ENCODE assay signal across 17 cellular contexts in the genomic region with DNA sequence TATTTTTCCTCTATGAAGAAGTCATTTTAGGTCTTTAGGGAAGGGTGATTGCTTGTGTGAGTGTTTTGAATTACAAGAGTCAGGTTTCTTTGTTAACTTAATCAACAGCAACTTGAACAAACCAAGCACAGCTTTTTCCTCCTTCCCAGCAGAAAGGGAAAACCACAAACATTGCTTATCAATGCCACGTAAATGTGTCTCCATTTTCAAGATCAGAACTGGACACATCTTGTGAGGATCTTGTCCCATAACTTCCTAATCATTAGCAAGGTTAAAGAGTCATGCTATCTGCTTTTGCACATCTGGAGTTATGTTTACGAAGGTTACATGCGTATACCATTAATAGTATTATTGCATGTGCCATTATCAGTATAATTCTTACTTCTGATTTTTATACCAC.
A peak's percentile ranks its signal among the peaks of the same experiment; 100 is the strongest.
DNase-seq lines count a peak whose midpoint lies in the region; ATAC-seq and TF ChIP-seq lines count a peak whose summit lies in the region.
"Had no signal": no experiment of that assay in that cellular context is flagged by ENCODE, and none has a peak within 500 bp of the region (broad histone marks: within the 10 kb centered on the region; RNA-seq: fewer than 3 reads in every experiment).

No MANE protein-coding gene starts in this region.

- H3K4me2 ChIP-seq in SK-N-SH, result no peak overlapping the region

- no peaks in the 10 kb centered on the region for H3K9me2 ChIP-seq in SK-N-SH

- TF ChIP-seq EP300 in SK-N-SH (IDR thresholded peaks at IDR 0.05; ENCODE audit: borderline replicate concordance in 1 of 2, low read depth in 1 of 2, low read length in 1 of 2), result no peak

- H3K9me3 ChIP-seq in SK-N-SH (no peaks in the 10 kb centered on the region), upper lobe of right lung (no peaks in the 10 kb centered on the region)
- H3K9me3 ChIP-seq: BE2C, Peyer's patch, SJSA1 had no signal

- no peaks in the 10 kb centered on the region for H4K20me1 ChIP-seq in SK-N-SH (ENCODE audit: insufficient read depth)

- TF ChIP-seq CTCF in SK-N-SH (IDR thresholded peaks at IDR 0.05) (no peak), WTC11 (IDR thresholded peaks at IDR 0.05) (no peak), fibroblast of villous mesenchyme (IDR thresholded peaks at IDR 0.05; ENCODE audit: insufficient read depth, low read depth, low read length) (no peak), upper lobe of right lung (IDR thresholded peaks at IDR 0.05) (no peak), CD14-positive monocyte (IDR thresholded peaks at IDR 0.05) (no peak)

- H3K27ac ChIP-seq in SK-N-SH (ENCODE audit: low read depth in 2 of 2, low read length in 1 of 2), result no peak overlapping the region
- H3K27ac ChIP-seq in upper lobe of right lung, result no peak overlapping the region
- H3K27ac ChIP-seq: Peyer's patch, SJSA1 had no signal

- H3K36me3 ChIP-seq in SK-N-SH (replicated peaks in 1 of 2; ENCODE audit: control insufficient read depth in 1 of 2, insufficient read depth in 2 of 2, low read length in 1 of 2) (no peaks in the 10 kb centered on the region), upper lobe of right lung (no peaks in the 10 kb centered on the region)
- H3K36me3 ChIP-seq: BE2C, Peyer's patch, SJSA1 had no signal

- H3K4me3 Mint-ChIP-seq in WTC11 (no peak overlapping the region), CD14-positive monocyte (no peak overlapping the region)
- H3K4me3 Mint-ChIP-seq: CD4-positive, alpha-beta T cell; H9 had no signal

- no peaks in the 10 kb centered on the region for H3K27me3 ChIP-seq in SK-N-SH (ENCODE audit: insufficient read depth)
- no peaks in the 10 kb centered on the region for H3K27me3 ChIP-seq in upper lobe of right lung
- H3K27me3 ChIP-seq: BE2C, Peyer's patch, SJSA1 had no signal

- H3F3A ChIP-seq in SK-N-SH (replicated peaks; ENCODE audit: insufficient read depth), result peaks cover 13% of the 10 kb centered on the region

- no peaks in the 10 kb centered on the region for H3K9me3 Mint-ChIP-seq in WTC11
- no peaks in the 10 kb centered on the region for H3K9me3 Mint-ChIP-seq in CD14-positive monocyte
- H3K9me3 Mint-ChIP-seq: CD4-positive, alpha-beta T cell; H9 had no signal

- peaks cover 6% of the 10 kb centered on the region; the same call in 1 of the 2 replicates for H3K4me1 Mint-ChIP-seq in WTC11
- H3K4me1 Mint-ChIP-seq in CD14-positive monocyte, result peaks cover 2% of the 10 kb centered on the region

- peak overlapping the region; percentile 87 for H2AFZ ChIP-seq in SK-N-SH (ENCODE audit: low read depth)

- no peak for TF ChIP-seq RAD21 in SK-N-SH (IDR thresholded peaks at IDR 0.05; ENCODE audit: low read length)

- no peaks in the 10 kb centered on the region for H3K79me2 ChIP-seq in SK-N-SH (ENCODE audit: insufficient read depth)

- ATAC-seq in SK-N-SH treated with all-trans-retinoic acid at 6 μM for 48 hours (no peak), WTC11 (no peak), upper lobe of right lung (no peak), GM19328 (IDR thresholded peaks at IDR 0.05; ENCODE audit: unreplicated experiment) (no peak)

- H3K4me3 ChIP-seq in SK-N-SH (ENCODE audit: low read depth in 2 of 2, low read length in 1 of 2) (no peak overlapping the region), fibroblast of villous mesenchyme (ENCODE audit: low read depth, low read length) (no peak overlapping the region), upper lobe of right lung (no peak overlapping the region)
- H3K4me3 ChIP-seq: Peyer's patch, SJSA1 had no signal

- H3K27ac Mint-ChIP-seq in WTC11, result 0 out of 2 replicates have a peak overlapping the region, but pooled peaks have one; percentile 78
- H3K27ac Mint-ChIP-seq in CD14-positive monocyte, result no peak overlapping the region
- H3K27ac Mint-ChIP-seq: CD4-positive, alpha-beta T cell; H9 had no signal

- no peak overlapping the region for H3K9ac ChIP-seq in SK-N-SH

- H3K36me3 Mint-ChIP-seq in WTC11 (no peaks in the 10 kb centered on the region), CD14-positive monocyte (no peaks in the 10 kb centered on the region)

- WGBS in SK-N-SH (ENCODE audit: low lambda C conversion rate), result 65% methylated on average over 3 of the region's 3 CpGs

- intact Hi-C loops in upper lobe of right lung (cut with DNase I), result no loop called here
- intact Hi-C loops in CD14-positive monocyte (cut with micrococcal nuclease), result no loop called here

- peaks cover 0 to 4% of the 10 kb centered on the region in 2 experiments; a peak in 1 of 4 replicates for H3K4me1 ChIP-seq in SK-N-SH (ENCODE audit: control insufficient read depth in 1 of 2, insufficient read depth in 2 of 2, low read depth in 1 of 2, low read length in 1 of 2)
- H3K4me1 ChIP-seq in upper lobe of right lung, result no peaks in the 10 kb centered on the region
- H3K4me1 ChIP-seq: BE2C, Peyer's patch had no signal

- POLR2A ChIA-PET in SK-N-SH (lab: Yijun Ruan, JAX) (no interaction called here), WTC11 (lab: Charles Lee) (no interaction called here)

- CTCF ChIA-PET in SK-N-SH (lab: Yijun Ruan, JAX) (no interaction called here), WTC11 (lab: Charles Lee) (no interaction called here)

- no peaks in the 10 kb centered on the region for H3K27me3 Mint-ChIP-seq in WTC11 (ENCODE audit: low read depth)
- H3K27me3 Mint-ChIP-seq in CD14-positive monocyte (ENCODE audit: low read depth in 3 of 3), result no peaks in the 10 kb centered on the region
- H3K27me3 Mint-ChIP-seq: CD4-positive, alpha-beta T cell had no signal

- no peak for DNase-seq in SK-N-SH
- DNase-seq in WTC11 (ENCODE audit: low spot score), result no peak
- peak; percentile 70 for DNase-seq in fibroblast of villous mesenchyme (ENCODE audit: low read depth)
- no peak for DNase-seq in upper lobe of right lung
- no peak for DNase-seq in CD14-positive monocyte (ENCODE audit: low spot score)
- DNase-seq: BE2C; CD4-positive, alpha-beta T cell; H9; KG1; MV-4-11; NCI-H187; NCI-H2171; NCI-H526; Peyer's patch had no signal

TF ChIP-seq in SK-N-SH, 30 proteins besides CTCF, POLR2A, EP300 and RAD21 (continues in another document):
- TF ChIP-seq SMC3 (IDR thresholded peaks at IDR 0.05; ENCODE audit: low read depth, low read length) (no peak), JUND (IDR thresholded peaks at IDR 0.05) (no peak), TEAD4 (IDR thresholded peaks at IDR 0.05; ENCODE audit: borderline replicate concordance, insufficient read depth) (no peak), RFX5 (IDR thresholded peaks at IDR 0.05; ENCODE audit: low read length) (no peak), RCOR1 (IDR thresholded peaks at IDR 0.05; ENCODE audit: low read length) (no peak)

TF ChIP-seq in SK-N-SH treated with all-trans-retinoic acid at 6 μM for 48 hours, 23 proteins besides CTCF, POLR2A, EP300 and RAD21 (continues in another document):
- TF ChIP-seq TOX (CRISPR knock-in tag; IDR thresholded peaks at IDR 0.05; ENCODE audit: borderline replicate concordance), result no peak
- no peak for TF ChIP-seq CREB5 (CRISPR knock-in tag; IDR thresholded peaks at IDR 0.05; ENCODE audit: low read depth)

TF ChIP-seq in WTC11, 78 proteins besides CTCF, POLR2A, EP300 and RAD21:
- TF ChIP-seq AFF4 (CRISPR knock-in tag; IDR thresholded peaks at IDR 0.05; ENCODE audit: borderline replicate concordance), result no peak
